ENCODE assay signal across 1 cellular context in genomic region chr6:14743465-14744211, GRCh38.
TF ChIP-seq lines count a peak whose summit lies in the region.

No MANE protein-coding gene starts in this region.

TF ChIP-seq in K562, 482 proteins besides CTCF, POLR2A, EP300 and RAD21 (continued from another document and continues in another):
- TF ChIP-seq, protein P1, sequence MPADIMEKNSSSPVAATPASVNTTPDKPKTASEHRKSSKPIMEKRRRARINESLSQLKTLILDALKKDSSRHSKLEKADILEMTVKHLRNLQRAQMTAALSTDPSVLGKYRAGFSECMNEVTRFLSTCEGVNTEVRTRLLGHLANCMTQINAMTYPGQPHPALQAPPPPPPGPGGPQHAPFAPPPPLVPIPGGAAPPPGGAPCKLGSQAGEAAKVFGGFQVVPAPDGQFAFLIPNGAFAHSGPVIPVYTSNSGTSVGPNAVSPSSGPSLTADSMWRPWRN (IDR thresholded peaks at IDR 0.05; ENCODE audit: low read depth) = no peak
- TF ChIP-seq ZNF830 (CRISPR knock-in tag; IDR thresholded peaks at IDR 0.05) = no peak
- TF ChIP-seq HDAC6 (IDR thresholded peaks at IDR 0.05; ENCODE audit: low read depth, low read length) = no peak
- no peak for TF ChIP-seq RHOXF2B (CRISPR knock-in tag; conservative IDR thresholded peaks at IDR 0.05)
- TF ChIP-seq TCF7L2 (IDR thresholded peaks at IDR 0.05; ENCODE audit: low read depth, low read length) = no peak
- TF ChIP-seq NCOA2 (IDR thresholded peaks at IDR 0.05; ENCODE audit: partially characterized antibody in 2 of 2) = no peak
- TF ChIP-seq, protein P2, sequence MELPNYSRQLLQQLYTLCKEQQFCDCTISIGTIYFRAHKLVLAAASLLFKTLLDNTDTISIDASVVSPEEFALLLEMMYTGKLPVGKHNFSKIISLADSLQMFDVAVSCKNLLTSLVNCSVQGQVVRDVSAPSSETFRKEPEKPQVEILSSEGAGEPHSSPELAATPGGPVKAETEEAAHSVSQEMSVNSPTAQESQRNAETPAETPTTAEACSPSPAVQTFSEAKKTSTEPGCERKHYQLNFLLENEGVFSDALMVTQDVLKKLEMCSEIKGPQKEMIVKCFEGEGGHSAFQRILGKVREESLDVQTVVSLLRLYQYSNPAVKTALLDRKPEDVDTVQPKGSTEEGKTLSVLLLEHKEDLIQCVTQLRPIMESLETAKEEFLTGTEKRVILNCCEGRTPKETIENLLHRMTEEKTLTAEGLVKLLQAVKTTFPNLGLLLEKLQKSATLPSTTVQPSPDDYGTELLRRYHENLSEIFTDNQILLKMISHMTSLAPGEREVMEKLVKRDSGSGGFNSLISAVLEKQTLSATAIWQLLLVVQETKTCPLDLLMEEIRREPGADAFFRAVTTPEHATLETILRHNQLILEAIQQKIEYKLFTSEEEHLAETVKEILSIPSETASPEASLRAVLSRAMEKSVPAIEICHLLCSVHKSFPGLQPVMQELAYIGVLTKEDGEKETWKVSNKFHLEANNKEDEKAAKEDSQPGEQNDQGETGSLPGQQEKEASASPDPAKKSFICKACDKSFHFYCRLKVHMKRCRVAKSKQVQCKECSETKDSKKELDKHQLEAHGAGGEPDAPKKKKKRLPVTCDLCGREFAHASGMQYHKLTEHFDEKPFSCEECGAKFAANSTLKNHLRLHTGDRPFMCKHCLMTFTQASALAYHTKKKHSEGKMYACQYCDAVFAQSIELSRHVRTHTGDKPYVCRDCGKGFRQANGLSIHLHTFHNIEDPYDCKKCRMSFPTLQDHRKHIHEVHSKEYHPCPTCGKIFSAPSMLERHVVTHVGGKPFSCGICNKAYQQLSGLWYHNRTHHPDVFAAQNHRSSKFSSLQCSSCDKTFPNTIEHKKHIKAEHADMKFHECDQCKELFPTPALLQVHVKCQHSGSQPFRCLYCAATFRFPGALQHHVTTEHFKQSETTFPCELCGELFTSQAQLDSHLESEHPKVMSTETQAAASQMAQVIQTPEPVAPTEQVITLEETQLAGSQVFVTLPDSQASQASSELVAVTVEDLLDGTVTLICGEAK (IDR thresholded peaks at IDR 0.05) = no peak
- TF ChIP-seq, protein P2 (CRISPR knock-in tag; IDR thresholded peaks at IDR 0.05) = no peak
- TF ChIP-seq VEZF1 (CRISPR knock-in tag; IDR thresholded peaks at IDR 0.05) = peak; percentile 72
- TF ChIP-seq NEUROD1 (IDR thresholded peaks at IDR 0.05; ENCODE audit: borderline replicate concordance, low read depth, low read length, partially characterized antibody) = peak; percentile 57
- TF ChIP-seq, protein P3, sequence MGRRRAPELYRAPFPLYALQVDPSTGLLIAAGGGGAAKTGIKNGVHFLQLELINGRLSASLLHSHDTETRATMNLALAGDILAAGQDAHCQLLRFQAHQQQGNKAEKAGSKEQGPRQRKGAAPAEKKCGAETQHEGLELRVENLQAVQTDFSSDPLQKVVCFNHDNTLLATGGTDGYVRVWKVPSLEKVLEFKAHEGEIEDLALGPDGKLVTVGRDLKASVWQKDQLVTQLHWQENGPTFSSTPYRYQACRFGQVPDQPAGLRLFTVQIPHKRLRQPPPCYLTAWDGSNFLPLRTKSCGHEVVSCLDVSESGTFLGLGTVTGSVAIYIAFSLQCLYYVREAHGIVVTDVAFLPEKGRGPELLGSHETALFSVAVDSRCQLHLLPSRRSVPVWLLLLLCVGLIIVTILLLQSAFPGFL (CRISPR knock-in tag; IDR thresholded peaks at IDR 0.05) = no peak
- TF ChIP-seq GATAD2A (IDR thresholded peaks at IDR 0.05) = peak; percentile 13; the same call in 1 of the 2 replicates
- no peak for TF ChIP-seq POLR3A (IDR thresholded peaks at IDR 0.05; ENCODE audit: borderline replicate concordance, extremely low read depth, insufficient read depth, insufficient read length)
- TF ChIP-seq NBN (IDR thresholded peaks at IDR 0.05; ENCODE audit: low read depth) = no peak
- 0 out of 2 replicates have a peak, but pooled peaks have one; percentile 34 for TF ChIP-seq FOXJ2 (tag; IDR thresholded peaks at IDR 0.05)
- TF ChIP-seq, protein P4, sequence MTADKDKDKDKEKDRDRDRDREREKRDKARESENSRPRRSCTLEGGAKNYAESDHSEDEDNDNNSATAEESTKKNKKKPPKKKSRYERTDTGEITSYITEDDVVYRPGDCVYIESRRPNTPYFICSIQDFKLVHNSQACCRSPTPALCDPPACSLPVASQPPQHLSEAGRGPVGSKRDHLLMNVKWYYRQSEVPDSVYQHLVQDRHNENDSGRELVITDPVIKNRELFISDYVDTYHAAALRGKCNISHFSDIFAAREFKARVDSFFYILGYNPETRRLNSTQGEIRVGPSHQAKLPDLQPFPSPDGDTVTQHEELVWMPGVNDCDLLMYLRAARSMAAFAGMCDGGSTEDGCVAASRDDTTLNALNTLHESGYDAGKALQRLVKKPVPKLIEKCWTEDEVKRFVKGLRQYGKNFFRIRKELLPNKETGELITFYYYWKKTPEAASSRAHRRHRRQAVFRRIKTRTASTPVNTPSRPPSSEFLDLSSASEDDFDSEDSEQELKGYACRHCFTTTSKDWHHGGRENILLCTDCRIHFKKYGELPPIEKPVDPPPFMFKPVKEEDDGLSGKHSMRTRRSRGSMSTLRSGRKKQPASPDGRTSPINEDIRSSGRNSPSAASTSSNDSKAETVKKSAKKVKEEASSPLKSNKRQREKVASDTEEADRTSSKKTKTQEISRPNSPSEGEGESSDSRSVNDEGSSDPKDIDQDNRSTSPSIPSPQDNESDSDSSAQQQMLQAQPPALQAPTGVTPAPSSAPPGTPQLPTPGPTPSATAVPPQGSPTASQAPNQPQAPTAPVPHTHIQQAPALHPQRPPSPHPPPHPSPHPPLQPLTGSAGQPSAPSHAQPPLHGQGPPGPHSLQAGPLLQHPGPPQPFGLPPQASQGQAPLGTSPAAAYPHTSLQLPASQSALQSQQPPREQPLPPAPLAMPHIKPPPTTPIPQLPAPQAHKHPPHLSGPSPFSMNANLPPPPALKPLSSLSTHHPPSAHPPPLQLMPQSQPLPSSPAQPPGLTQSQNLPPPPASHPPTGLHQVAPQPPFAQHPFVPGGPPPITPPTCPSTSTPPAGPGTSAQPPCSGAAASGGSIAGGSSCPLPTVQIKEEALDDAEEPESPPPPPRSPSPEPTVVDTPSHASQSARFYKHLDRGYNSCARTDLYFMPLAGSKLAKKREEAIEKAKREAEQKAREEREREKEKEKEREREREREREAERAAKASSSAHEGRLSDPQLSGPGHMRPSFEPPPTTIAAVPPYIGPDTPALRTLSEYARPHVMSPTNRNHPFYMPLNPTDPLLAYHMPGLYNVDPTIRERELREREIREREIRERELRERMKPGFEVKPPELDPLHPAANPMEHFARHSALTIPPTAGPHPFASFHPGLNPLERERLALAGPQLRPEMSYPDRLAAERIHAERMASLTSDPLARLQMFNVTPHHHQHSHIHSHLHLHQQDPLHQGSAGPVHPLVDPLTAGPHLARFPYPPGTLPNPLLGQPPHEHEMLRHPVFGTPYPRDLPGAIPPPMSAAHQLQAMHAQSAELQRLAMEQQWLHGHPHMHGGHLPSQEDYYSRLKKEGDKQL (CRISPR knock-in tag; IDR thresholded peaks at IDR 0.05; ENCODE audit: borderline replicate concordance) = no peak
- TF ChIP-seq ZBED1 (IDR thresholded peaks at IDR 0.05) = no peak
- TF ChIP-seq ZNF140 (CRISPR knock-in tag; IDR thresholded peaks at IDR 0.05) = no peak
- TF ChIP-seq, protein P5, sequence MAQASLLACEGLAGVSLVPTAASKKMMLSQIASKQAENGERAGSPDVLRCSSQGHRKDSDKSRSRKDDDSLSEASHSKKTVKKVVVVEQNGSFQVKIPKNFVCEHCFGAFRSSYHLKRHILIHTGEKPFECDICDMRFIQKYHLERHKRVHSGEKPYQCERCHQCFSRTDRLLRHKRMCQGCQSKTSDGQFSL (CRISPR knock-in tag; IDR thresholded peaks at IDR 0.05) = no peak
- TF ChIP-seq, protein P5 (tag; IDR thresholded peaks at IDR 0.05) = peak in 1 of 2 experiments; percentile 73; a peak in 1 of 4 replicates
- no peak for TF ChIP-seq RB1 (IDR thresholded peaks at IDR 0.05; ENCODE audit: low read depth)
- TF ChIP-seq, protein P6, sequence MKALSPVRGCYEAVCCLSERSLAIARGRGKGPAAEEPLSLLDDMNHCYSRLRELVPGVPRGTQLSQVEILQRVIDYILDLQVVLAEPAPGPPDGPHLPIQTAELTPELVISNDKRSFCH (CRISPR knock-in tag; IDR thresholded peaks at IDR 0.05) = no peak
- TF ChIP-seq, protein P6 (tag; IDR thresholded peaks at IDR 0.05) = no peak
- no peak for TF ChIP-seq MYBL2 (IDR thresholded peaks at IDR 0.05; ENCODE audit: low read depth)
- TF ChIP-seq MYBL2 (CRISPR knock-in tag; IDR thresholded peaks at IDR 0.05; ENCODE audit: borderline replicate concordance) = no peak
- TF ChIP-seq RBM39 (optimal IDR thresholded peaks at IDR 0.05; ENCODE audit: low read depth, low read length) = no peak
- TF ChIP-seq ZNF655 (CRISPR knock-in tag; IDR thresholded peaks at IDR 0.05) = no peak
- no peak for TF ChIP-seq ZFP30 (CRISPR knock-in tag; IDR thresholded peaks at IDR 0.05; ENCODE audit: borderline replicate concordance)
- TF ChIP-seq POLR2AphosphoS2 (IDR thresholded peaks at IDR 0.05; ENCODE audit: low read length) = no peak
- TF ChIP-seq CBX5 (IDR thresholded peaks at IDR 0.05; ENCODE audit: borderline replicate concordance, low read depth) = no peak
- TF ChIP-seq FOS (IDR thresholded peaks at IDR 0.05; ENCODE audit: extremely low read depth, insufficient read length) = peak; percentile 85
- TF ChIP-seq ELF4 (CRISPR knock-in tag; IDR thresholded peaks at IDR 0.05) = no peak
- TF ChIP-seq ETS2 (tag; IDR thresholded peaks at IDR 0.05; ENCODE audit: borderline replicate concordance, poor library complexity, severe bottlenecking) = no peak
- TF ChIP-seq SMC3 (conservative IDR thresholded peaks at IDR 0.05; ENCODE audit: insufficient read depth, low read depth, low read length) = no peak
- TF ChIP-seq RBM17 (IDR thresholded peaks at IDR 0.05; ENCODE audit: borderline replicate concordance, low read depth, low read length) = no peak
- no peak for TF ChIP-seq TEAD4 (IDR thresholded peaks at IDR 0.05; ENCODE audit: low read length)
- TF ChIP-seq TEAD4 (CRISPR knock-in tag; IDR thresholded peaks at IDR 0.05; ENCODE audit: borderline replicate concordance) = no peak
- no peak for TF ChIP-seq PCBP2 (IDR thresholded peaks at IDR 0.05; ENCODE audit: low read depth, low read length, poor library complexity, severe bottlenecking)
- TF ChIP-seq, protein P7, sequence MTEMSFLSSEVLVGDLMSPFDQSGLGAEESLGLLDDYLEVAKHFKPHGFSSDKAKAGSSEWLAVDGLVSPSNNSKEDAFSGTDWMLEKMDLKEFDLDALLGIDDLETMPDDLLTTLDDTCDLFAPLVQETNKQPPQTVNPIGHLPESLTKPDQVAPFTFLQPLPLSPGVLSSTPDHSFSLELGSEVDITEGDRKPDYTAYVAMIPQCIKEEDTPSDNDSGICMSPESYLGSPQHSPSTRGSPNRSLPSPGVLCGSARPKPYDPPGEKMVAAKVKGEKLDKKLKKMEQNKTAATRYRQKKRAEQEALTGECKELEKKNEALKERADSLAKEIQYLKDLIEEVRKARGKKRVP (CRISPR knock-in tag; IDR thresholded peaks at IDR 0.05) = no peak
- TF ChIP-seq TCF3 (CRISPR knock-in tag; IDR thresholded peaks at IDR 0.05) = 0 out of 2 replicates have a peak, but pooled peaks have one; percentile 36
- peak; percentile 84 for TF ChIP-seq CREM (IDR thresholded peaks at IDR 0.05; ENCODE audit: low read depth)
- no peak for TF ChIP-seq ZNF165 (CRISPR knock-in tag; IDR thresholded peaks at IDR 0.05; ENCODE audit: borderline replicate concordance)
- TF ChIP-seq ZNF444 (CRISPR knock-in tag; IDR thresholded peaks at IDR 0.05) = no peak
